13 cellular contexts compared by ENCODE assay signal in genomic region chr12:28536088-28536487, GRCh38.
A peak's percentile ranks its signal among the peaks of the same experiment; 100 is the strongest.
DNase-seq lines count a peak whose midpoint lies in the region; ATAC-seq, FAIRE-seq and TF ChIP-seq lines count a peak whose summit lies in the region.
"Had no signal": no experiment of that assay in that cellular context is flagged by ENCODE, and none has a peak within 500 bp of the region (broad histone marks: within the 10 kb centered on the region; RNA-seq: fewer than 3 reads in every experiment).

No MANE protein-coding gene starts in this region.

- intact Hi-C loops in right cardiac atrium (cut with DNase I) = no loop called here

- no peaks in the 10 kb centered on the region for H3K36me3 ChIP-seq in cardiac muscle cell
- H3K36me3 ChIP-seq: BLaER1, sigmoid colon, upper lobe of left lung had no signal

- TF ChIP-seq CTCF in cardiac muscle cell (IDR thresholded peaks at IDR 0.05; ENCODE audit: low read depth, low read length) = peak; percentile 16

- H3K27ac ChIP-seq in cardiac muscle cell = no peak overlapping the region
- H3K27ac ChIP-seq in right cardiac atrium (ENCODE audit: low read length) = no peak overlapping the region
- H3K27ac ChIP-seq: BLaER1, upper lobe of left lung had no signal

- H3K27me3 ChIP-seq in cardiac muscle cell = no peaks in the 10 kb centered on the region
- H3K27me3 ChIP-seq in right cardiac atrium (ENCODE audit: control insufficient read depth, insufficient read depth) = no peaks in the 10 kb centered on the region
- H3K27me3 ChIP-seq: BLaER1, sigmoid colon, upper lobe of left lung had no signal

- H3K9me3 ChIP-seq in cardiac muscle cell (ENCODE audit: low read depth) (no peaks in the 10 kb centered on the region), right cardiac atrium (ENCODE audit: control insufficient read depth, low read length) (no peaks in the 10 kb centered on the region)
- H3K9me3 ChIP-seq: BLaER1, sigmoid colon, upper lobe of left lung had no signal

- WGBS in right cardiac atrium = 81% methylated on average over 2 of the region's 2 CpGs

- no peak for ATAC-seq in right cardiac atrium
- no peak for ATAC-seq in HG03378 (IDR thresholded peaks at IDR 0.05; ENCODE audit: unreplicated experiment)

- H3K4me1 ChIP-seq in cardiac muscle cell (ENCODE audit: low read depth) = no peaks in the 10 kb centered on the region
- H3K4me1 ChIP-seq in right cardiac atrium (ENCODE audit: control insufficient read depth, insufficient read depth, low read length) = no peaks in the 10 kb centered on the region
- H3K4me1 ChIP-seq: BLaER1, upper lobe of left lung had no signal

- FAIRE-seq in urothelium cell line (lab: Jason Lieb, UNC) = no peak

- H3K4me3 ChIP-seq in cardiac muscle cell = no peak overlapping the region
- no peak overlapping the region for H3K4me3 ChIP-seq in right cardiac atrium (ENCODE audit: low read length)
- H3K4me3 ChIP-seq: BLaER1, sigmoid colon, upper lobe of left lung had no signal

- DNase-seq in cardiac muscle cell (ENCODE audit: low read depth in 1 of 2, low spot score in 1 of 2) = peak in 1 of 2 donors; percentile 88
- no peak for DNase-seq in right cardiac atrium
- DNase-seq in SIG-M5 (lab: John Stamatoyannopoulos, UW) = peak; percentile 23
- DNase-seq in fibroblast of gingiva (ENCODE audit: low read depth) = peak; percentile 87
- DNase-seq in urothelium cell line (ENCODE audit: low spot score) = peak; percentile 4
- DNase-seq in cerebellum (ENCODE audit: low spot score) = no peak
- no peak for DNase-seq in stimulated activated CD4-positive, alpha-beta T cell treated with anti-CD3 and anti-CD28 coated beads, Interleukin-2, amount 100 ng/mL, for 48 hours
- DNase-seq: activated CD4-positive, alpha-beta T cell treated with anti-CD3 and anti-CD28 coated beads, Interleukin-2, amount 50 U/mL, for 4 hours; NCI-H1105 treated with DMSO at 0.1 percent for 48 hours; sigmoid colon; upper lobe of left lung had no signal

Comparison
In these comparisons a context has a peak if more than half of its experiments do, and no peak if none do; other contexts are left out.
1. DNase-seq: peak in SIG-M5 (single experiment), fibroblast of gingiva (single experiment) and urothelium cell line (single experiment); none in right cardiac atrium (0 of 3), cerebellum (single experiment) and stimulated activated CD4-positive, alpha-beta T cell treated with anti-CD3 and anti-CD28 coated beads, Interleukin-2, amount 100 ng/mL, for 48 hours (0 of 2).